ENCODE assay signal across 1 cellular context in the genomic region with DNA sequence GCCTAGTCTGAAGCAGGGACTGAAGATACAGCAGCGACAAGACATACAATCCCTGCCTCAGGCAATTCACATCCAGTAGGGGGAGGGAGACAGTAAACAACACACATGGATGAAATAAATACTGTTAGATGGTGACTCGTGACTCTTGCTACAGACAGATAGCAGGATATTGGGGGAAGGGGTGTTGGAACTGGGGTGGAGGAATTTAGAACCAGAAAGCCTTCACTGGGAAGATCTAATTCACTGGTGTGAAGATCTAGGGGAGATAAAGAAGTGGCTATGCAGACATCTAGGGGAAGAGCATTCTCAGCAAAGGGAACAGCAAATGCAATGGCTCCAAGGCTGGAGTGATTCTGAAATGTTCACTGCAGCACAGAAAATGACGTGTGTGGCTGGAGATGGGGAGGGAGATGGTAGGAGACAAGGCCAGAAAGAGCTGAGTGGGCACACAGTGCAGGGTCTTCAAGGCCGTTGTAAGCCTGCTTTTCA.
TF ChIP-seq lines count a peak whose summit lies in the region.

No MANE protein-coding gene starts in this region.

TF ChIP-seq in H1, 55 proteins besides CTCF, POLR2A, EP300 and RAD21:
- TF ChIP-seq POU5F1 (IDR thresholded peaks at IDR 0.05; ENCODE audit: low read depth, low read length) (no peak), RBBP5 (IDR thresholded peaks at IDR 0.05; ENCODE audit: borderline replicate concordance, low read depth, low read length) (0 out of 2 replicates have a peak, but pooled peaks have one; percentile 17)
